In the genomic region with DNA sequence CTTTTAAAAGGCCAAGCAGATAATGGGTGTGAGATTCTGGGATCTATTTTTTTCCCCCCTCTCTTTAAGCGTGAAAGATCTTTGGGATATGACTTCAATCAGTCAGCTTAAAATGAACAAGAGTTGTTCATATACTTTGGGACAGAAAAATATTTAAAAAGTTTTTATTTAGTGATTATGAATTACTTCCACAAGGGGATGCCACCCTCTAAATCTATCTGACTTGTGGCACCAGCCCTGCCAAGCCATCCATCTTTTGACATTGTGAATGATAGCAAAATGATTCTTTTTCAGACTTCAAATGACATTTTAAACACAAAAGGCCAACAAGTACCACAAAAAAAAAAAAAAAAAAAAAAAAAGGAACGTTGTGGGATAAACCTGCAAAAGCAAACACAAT, we compare ENCODE assay signal across 15 cellular contexts.
DNase-seq lines count a peak whose midpoint lies in the region; ATAC-seq and TF ChIP-seq lines count a peak whose summit lies in the region.
"Had no signal": no experiment of that assay in that cellular context is flagged by ENCODE, and none has a peak within 500 bp of the region (broad histone marks: within the 10 kb centered on the region; RNA-seq: fewer than 3 reads in every experiment).

No MANE protein-coding gene starts in this region.

- BruUV-seq in IMR-90 (replicated peaks; lab: Mats Ljungman, UMichigan), result no TSS peak

- no peak overlapping the region for H2BK120ac ChIP-seq in IMR-90 (ENCODE audit: low read depth, low read length)

- DNase-seq in DND-41 (no peak), IMR-90 (no peak), choroid plexus epithelial cell (ENCODE audit: low read depth) (no peak), retinal pigment epithelial cell (ENCODE audit: low read depth) (no peak), DMS 273 (lab: John Stamatoyannopoulos, UW; ENCODE audit: unreplicated experiment) (no peak)
- DNase-seq in activated CD4-positive, alpha-beta T cell treated with anti-CD3 and anti-CD28 coated beads for 4 hours, result no peak
- DNase-seq: NCI-H1092, NCI-H1694, NCI-H2107, NCI-H345, Peyer's patch, SHP77 had no signal

- H4K5ac ChIP-seq in IMR-90 (ENCODE audit: low read depth, low read length), result no peak overlapping the region

- H3K9me1 ChIP-seq in IMR-90 (ENCODE audit: insufficient read depth, low read length), result no peaks in the 10 kb centered on the region; the same call in 1 of the 2 replicates

- no peak for TF ChIP-seq POLR2A in IMR-90 (IDR thresholded peaks at IDR 0.05; ENCODE audit: low read depth, low read length)

- no peak for TF ChIP-seq RAD21 in IMR-90 (IDR thresholded peaks at IDR 0.05; ENCODE audit: low read length)

- H2AK5ac ChIP-seq in IMR-90 (ENCODE audit: low read depth, low read length), result no peak overlapping the region

- H3K4me1 ChIP-seq in DND-41 (ENCODE audit: insufficient read depth, low read length), result peaks cover 51% of the 10 kb centered on the region
- peaks cover 3% of the 10 kb centered on the region for H3K4me1 ChIP-seq in IMR-90 (ENCODE audit: control insufficient read depth, insufficient read depth, low read length)
- H3K4me1 ChIP-seq: HAP-1, Peyer's patch had no signal

- no peak overlapping the region for H3K4me3 ChIP-seq in DND-41 (ENCODE audit: low read depth in 1 of 2, low read length in 2 of 2)
- H3K4me3 ChIP-seq in IMR-90 (ENCODE audit: insufficient read depth, low read depth, low read length), result no peak overlapping the region
- H3K4me3 ChIP-seq in choroid plexus epithelial cell (ENCODE audit: low read depth, low read length), result no peak overlapping the region
- H3K4me3 ChIP-seq in retinal pigment epithelial cell (ENCODE audit: low read length), result no peak overlapping the region
- H3K4me3 ChIP-seq: BLaER1 treated with 17β-estradiol and CSF1 and Interleukin-3, amounts not matched to agents 10 nM and 100 nM; HAP-1; Peyer's patch had no signal

- intact Hi-C loops in IMR-90 (cut with micrococcal nuclease), result no loop called here

- H3K4me2 ChIP-seq in DND-41 (ENCODE audit: insufficient read depth, low read length), result no peak overlapping the region
- H3K4me2 ChIP-seq in IMR-90 (ENCODE audit: low read depth, low read length), result no peak overlapping the region
- H3K4me2 ChIP-seq: BLaER1 treated with 17β-estradiol and CSF1 and Interleukin-3, amounts not matched to agents 10 nM and 100 nM had no signal

- no peak overlapping the region for H4K91ac ChIP-seq in IMR-90 (ENCODE audit: insufficient read depth, low read depth, low read length)

- H2AFZ ChIP-seq in DND-41 (ENCODE audit: low read depth, low read length), result no peak overlapping the region
- no peak overlapping the region for H2AFZ ChIP-seq in IMR-90 (replicated peaks; ENCODE audit: low read length, poor library complexity)

- in situ Hi-C loops in IMR-90 (cut with MboI; ENCODE audit: low sequenced_read_pairs), result no loop called here

- no CpG with 5 or more reads among the region's 2 CpGs for WGBS in IMR-90 (ENCODE audit: extremely low coverage in 2 of 2, insufficient read length in 1 of 2), 2 experiments

- dilution Hi-C loops in IMR-90 (cut with HindIII; ENCODE audit: low sequenced_read_pairs, unreplicated experiment), result no loop called here

- H3K23ac ChIP-seq in IMR-90 (ENCODE audit: low read depth, low read length), result no peak overlapping the region

- CTCF ChIA-PET in IMR-90 (lab: Yijun Ruan, JAX), result interaction anchor here (1.0 kb wide), 1 partner anchor 99 kb away, joined by 3 read pairs; no protein-coding TSS in a partner anchor

- H2AK9ac ChIP-seq in IMR-90 (replicated peaks; ENCODE audit: low read depth, low read length, poor library complexity), result no peak overlapping the region

- H3K79me2 ChIP-seq in DND-41 (ENCODE audit: insufficient read depth, low read length), result no peaks in the 10 kb centered on the region

- H3K4ac ChIP-seq in IMR-90 (ENCODE audit: low read depth, low read length), result no peak overlapping the region

- TF ChIP-seq CTCF in DND-41 (IDR thresholded peaks at IDR 0.05; ENCODE audit: borderline replicate concordance, extremely low read depth, low read length, poor library complexity, severe bottlenecking) (no peak), IMR-90 (conservative IDR thresholded peaks at IDR 0.05; ENCODE audit: low read depth, low read length) (0 out of 2 replicates have a peak, but pooled peaks have one; percentile 19), choroid plexus epithelial cell (conservative IDR thresholded peaks at IDR 0.05; ENCODE audit: low read depth, low read length) (peak; percentile 50), retinal pigment epithelial cell (conservative IDR thresholded peaks at IDR 0.05; ENCODE audit: low read depth, low read length) (peak; percentile 25)

- no peak overlapping the region for H2BK15ac ChIP-seq in IMR-90 (ENCODE audit: low read depth, low read length)

- no peak overlapping the region for H2BK20ac ChIP-seq in IMR-90 (ENCODE audit: low read depth, low read length)

- H2BK5ac ChIP-seq in IMR-90 (ENCODE audit: low read depth, low read length, poor library complexity, severe bottlenecking), result no peak overlapping the region

- no peak for ATAC-seq in DND-41 (ENCODE audit: insufficient read depth, low read depth)
- ATAC-seq in IMR-90 (ENCODE audit: low read depth), result no peak
- no peak for ATAC-seq in GM18519 (IDR thresholded peaks at IDR 0.05; ENCODE audit: low FRiP score, unreplicated experiment)

- H4K20me1 ChIP-seq in DND-41 (ENCODE audit: insufficient read depth, low read length) (no peaks in the 10 kb centered on the region), IMR-90 (ENCODE audit: insufficient read depth, low read length) (no peaks in the 10 kb centered on the region)
- H4K20me1 ChIP-seq: BLaER1 treated with 17β-estradiol and CSF1 and Interleukin-3, amounts not matched to agents 10 nM and 100 nM had no signal

- no peaks in the 10 kb centered on the region for H3K36me3 ChIP-seq in DND-41 (ENCODE audit: insufficient read depth, low read length)
- no peaks in the 10 kb centered on the region for H3K36me3 ChIP-seq in IMR-90 (ENCODE audit: control insufficient read depth, insufficient read depth, low read length)
- H3K36me3 ChIP-seq: BLaER1 treated with 17β-estradiol and CSF1 and Interleukin-3, amounts not matched to agents 10 nM and 100 nM; HAP-1; Peyer's patch had no signal

- H4K8ac ChIP-seq in IMR-90 (ENCODE audit: low read depth in 2 of 2, low read length in 2 of 2), result no peak overlapping the region

- H3K9ac ChIP-seq in DND-41 (ENCODE audit: low read depth, low read length) (no peak overlapping the region), IMR-90 (ENCODE audit: low read depth, low read length) (no peak overlapping the region)
- H3K9ac ChIP-seq: BLaER1 treated with 17β-estradiol and CSF1 and Interleukin-3, amounts not matched to agents 10 nM and 100 nM had no signal

- POLR2A ChIA-PET in IMR-90 (lab: Charles Lee; ENCODE audit: unreplicated experiment), result no interaction called here

- H3K27me3 ChIP-seq in DND-41 (ENCODE audit: insufficient read depth, low read length, poor library complexity), result no peaks in the 10 kb centered on the region
- H3K27me3 ChIP-seq in IMR-90 (ENCODE audit: control insufficient read depth, insufficient read depth, low read length), result no peaks in the 10 kb centered on the region
- H3K27me3 ChIP-seq: BLaER1 treated with 17β-estradiol and CSF1 and Interleukin-3, amounts not matched to agents 10 nM and 100 nM; Peyer's patch had no signal

- no peaks in the 10 kb centered on the region for H3K79me1 ChIP-seq in IMR-90 (ENCODE audit: low read depth in 1 of 2, low read length in 2 of 2)

- H3K27ac ChIP-seq in DND-41 (ENCODE audit: low read length) (peak overlapping the region; percentile 85; the same call in 1 of the 2 replicates), IMR-90 (ENCODE audit: insufficient read depth, low read length) (no peak overlapping the region)
- H3K27ac ChIP-seq: BLaER1 treated with 17β-estradiol and CSF1 and Interleukin-3, amounts not matched to agents 10 nM and 100 nM; Peyer's patch had no signal

- H3K56ac ChIP-seq in IMR-90 (ENCODE audit: extremely low read depth, insufficient read depth, low read length), result no peak overlapping the region

- no peak overlapping the region for H3K14ac ChIP-seq in IMR-90 (replicated peaks; ENCODE audit: low read depth, low read length)

- no peaks in the 10 kb centered on the region for H3K9me3 ChIP-seq in DND-41 (ENCODE audit: insufficient read depth, low read length, severe bottlenecking)
- H3K9me3 ChIP-seq in IMR-90 (ENCODE audit: control insufficient read depth, insufficient read depth, low read length), result no peaks in the 10 kb centered on the region
- H3K9me3 ChIP-seq: HAP-1, Peyer's patch had no signal

- H3K18ac ChIP-seq in IMR-90 (ENCODE audit: low read depth, low read length), result no peak overlapping the region

TF ChIP-seq in IMR-90, 13 proteins besides CTCF, POLR2A, EP300 and RAD21:
- TF ChIP-seq SMC3 (IDR thresholded peaks at IDR 0.05; ENCODE audit: low read depth, low read length) (peak; percentile 18; the same call in 1 of the 2 replicates), CEBPB (IDR thresholded peaks at IDR 0.05; ENCODE audit: low read depth, low read length) (no peak)
